27 cellular contexts compared by ENCODE assay signal in genomic region chr2:67836861-67837260, GRCh38.
"Had no signal": no experiment of that assay in that cellular context is flagged by ENCODE, and none has a peak within 500 bp of the region (broad histone marks: within the 10 kb centered on the region; RNA-seq: fewer than 3 reads in every experiment).

No MANE protein-coding gene starts in this region.

- H3K27me3 ChIP-seq: gastrocnemius medialis, hepatocyte, stomach, suprapubic skin, tibial nerve had no signal

- H3K27ac ChIP-seq: epithelial cell of prostate, gastrocnemius medialis, hepatocyte, stomach, suprapubic skin, tibial nerve, VCaP had no signal

- FAIRE-seq: colon, keratinocyte, TTC549 had no signal

- H3K4me2 ChIP-seq: hepatocyte, smooth muscle cell had no signal

- DNase-seq: activated CD4-positive, alpha-beta T cell treated with anti-CD3 and anti-CD28 coated beads for 4 hours; activated CD4-positive, alpha-beta T cell treated with anti-CD3 and anti-CD28 coated beads, Interleukin-2, amount 50 U/mL, for 4 hours; activated CD8-positive, alpha-beta memory T cell treated with anti-CD3 and anti-CD28 coated beads for 24 hours; activated effector memory CD4-positive, alpha-beta T cell treated with Interleukin-2 at 50 U/mL for 16 hours; activated naive CD4-positive, alpha-beta T cell treated with Interleukin-2 at 50 U/mL for 16 hours; anterior cingulate cortex; dermis blood vessel endothelial cell; effector CD4-positive, alpha-beta T cell; gastrocnemius medialis; left cardiac atrium; left ventricle myocardium superior; mucosa of descending colon; stimulated activated CD4-positive, alpha-beta T cell treated with anti-CD3 and anti-CD28 coated beads, Interleukin-1b, Interleukin-23, amount 100 ng/mL, for 48 hours; stimulated activated CD4-positive, alpha-beta T cell treated with anti-CD3 and anti-CD28 coated beads, Interleukin-4, amount 100 ng/mL, for 4 hours; stimulated activated CD8-positive, alpha-beta memory T cell treated with anti-CD3 and anti-CD28 coated beads, Interleukin-4, amount 100 ng/mL, for 48 hours; stomach had no signal

- H3K9me3 ChIP-seq: gastrocnemius medialis, mucosa of descending colon, stomach, suprapubic skin, tibial nerve had no signal

- H3K36me3 ChIP-seq: gastrocnemius medialis, stomach, suprapubic skin, tibial nerve had no signal

- ATAC-seq: gastrocnemius medialis; left cardiac atrium; left ventricle myocardium superior; mucosa of descending colon; natural killer cell treated with Interleukin-12 subunit alpha and Interleukin-12 subunit beta and Interleukin-15 and Interleukin-18, amount 100 ng/mL, for 72 hours; stimulated activated memory B cell treated with anti-CD40 and anti-IgM and Interleukin-4, amounts not matched to agents 10 μg/mL and 1 μg/mL and 100 μg/mL, for 72 hours had no signal

- H3K4me3 ChIP-seq: gastrocnemius medialis, hepatocyte, mucosa of descending colon, smooth muscle cell, stomach, suprapubic skin, tibial nerve had no signal

- H3K4me1 ChIP-seq: gastrocnemius medialis, suprapubic skin, tibial nerve had no signal
